Comparison of ENCODE assay signal across 7 cellular contexts in the genomic region with DNA sequence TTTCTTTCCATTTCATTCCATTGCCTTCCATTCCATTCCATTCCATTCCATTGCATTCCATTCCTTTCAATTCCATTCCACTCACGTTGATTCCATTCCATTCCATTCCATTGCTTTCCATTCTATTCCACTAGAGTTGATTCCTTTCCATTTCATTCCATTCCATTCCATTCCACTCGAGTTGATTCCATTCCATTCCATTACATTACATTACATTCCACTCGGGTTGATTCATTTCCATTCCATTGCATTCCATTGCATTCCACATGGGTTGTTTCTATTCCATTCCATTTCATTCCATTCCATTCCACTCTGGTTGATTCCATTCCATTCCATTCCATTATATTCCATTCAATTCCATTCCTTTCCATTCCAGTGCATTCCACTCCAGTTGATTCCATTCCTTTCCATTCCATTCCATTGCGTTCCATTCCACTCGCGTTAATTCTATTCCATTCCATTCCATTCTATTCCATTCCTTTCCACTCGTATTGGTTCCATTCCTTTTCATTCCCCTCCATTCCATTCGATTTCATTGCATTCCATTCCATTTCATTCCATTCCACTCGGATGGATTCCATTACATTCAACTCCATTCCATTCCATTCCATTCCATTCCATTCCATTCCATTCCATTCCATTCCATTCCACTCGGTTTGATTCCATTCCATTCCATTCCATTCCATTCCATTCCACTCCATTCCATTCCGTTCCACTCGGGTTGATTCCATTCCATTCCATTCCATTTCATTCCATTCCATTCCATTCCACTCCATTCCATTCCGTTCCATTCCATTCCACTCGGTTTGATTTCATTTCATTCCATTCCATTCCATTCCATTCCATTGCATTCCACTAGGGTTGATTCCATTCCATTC.
DNase-seq lines count a peak whose midpoint lies in the region; ATAC-seq and TF ChIP-seq lines count a peak whose summit lies in the region.
"Not testable (repeated sequence)": the region's sequence is repeated elsewhere in the genome, so short reads cannot be mapped to it uniquely, and the experiment has no call there.

No MANE protein-coding gene starts in this region.

- not testable (repeated sequence) for H3K9ac ChIP-seq in IMR-90 (ENCODE audit: low read depth, low read length)

- WGBS in IMR-90 (ENCODE audit: extremely low coverage in 2 of 2, insufficient read length in 1 of 2), 2 experiments = 43 to 99% methylated on average over 4 to 14 of the region's 14 CpGs
- 68% methylated on average over 14 of the region's 14 CpGs for WGBS in esophagus muscularis mucosa

- H2BK5ac ChIP-seq in IMR-90 (ENCODE audit: low read depth, low read length, poor library complexity, severe bottlenecking) = not testable (repeated sequence)

- ATAC-seq in GM18870 (IDR thresholded peaks at IDR 0.05; ENCODE audit: unreplicated experiment) (peak; percentile 40), GM21447 (IDR thresholded peaks at IDR 0.05; ENCODE audit: unreplicated experiment) (peak; percentile 45), HG02678 (IDR thresholded peaks at IDR 0.05; ENCODE audit: unreplicated experiment) (peak; percentile 42), HG03097 (IDR thresholded peaks at IDR 0.05; ENCODE audit: low FRiP score, unreplicated experiment) (peak; percentile 47), IMR-90 (ENCODE audit: low read depth) (peak; percentile 40), mucosa of descending colon (peak; percentile 58)

- not testable (repeated sequence) for TF ChIP-seq CTCF in IMR-90 (conservative IDR thresholded peaks at IDR 0.05; ENCODE audit: low read depth, low read length); esophagus muscularis mucosa (IDR thresholded peaks at IDR 0.05); mucosa of descending colon (IDR thresholded peaks at IDR 0.05)

- in situ Hi-C loops in IMR-90 (cut with MboI; ENCODE audit: low sequenced_read_pairs) = not testable (repeated sequence)

- not testable (repeated sequence) for H3K27me3 ChIP-seq in IMR-90 (ENCODE audit: control insufficient read depth, insufficient read depth, low read length); esophagus muscularis mucosa

- POLR2A ChIA-PET in IMR-90 (lab: Charles Lee; ENCODE audit: unreplicated experiment) = not testable (repeated sequence)

- not testable (repeated sequence) for H3K36me3 ChIP-seq in IMR-90 (ENCODE audit: control insufficient read depth, insufficient read depth, low read length); esophagus muscularis mucosa; mucosa of descending colon (ENCODE audit: low read depth)

- H2BK15ac ChIP-seq in IMR-90 (ENCODE audit: low read depth, low read length) = not testable (repeated sequence)

- not testable (repeated sequence) for H2AK5ac ChIP-seq in IMR-90 (ENCODE audit: low read depth, low read length)

- H4K5ac ChIP-seq in IMR-90 (ENCODE audit: low read depth, low read length) = not testable (repeated sequence)

- dilution Hi-C loops in IMR-90 (cut with HindIII; ENCODE audit: low sequenced_read_pairs, unreplicated experiment) = not testable (repeated sequence)

- not testable (repeated sequence) for H3K4me3 ChIP-seq in IMR-90 (ENCODE audit: insufficient read depth, low read depth, low read length); esophagus muscularis mucosa; mucosa of descending colon

- H3K56ac ChIP-seq in IMR-90 (ENCODE audit: extremely low read depth, insufficient read depth, low read length) = not testable (repeated sequence)

- not testable (repeated sequence) for H3K23ac ChIP-seq in IMR-90 (ENCODE audit: low read depth, low read length)

- H4K8ac ChIP-seq in IMR-90 (ENCODE audit: low read depth in 2 of 2, low read length in 2 of 2) = not testable (repeated sequence)

- CTCF ChIA-PET in IMR-90 (lab: Yijun Ruan, JAX) = not testable (repeated sequence)

- not testable (repeated sequence) for H3K18ac ChIP-seq in IMR-90 (ENCODE audit: low read depth, low read length)

- not testable (repeated sequence) for H3K27ac ChIP-seq in IMR-90 (ENCODE audit: insufficient read depth, low read length); esophagus muscularis mucosa (replicated peaks in 1 of 4)

- not testable (repeated sequence) for H2AK9ac ChIP-seq in IMR-90 (replicated peaks; ENCODE audit: low read depth, low read length, poor library complexity)

- H3K9me1 ChIP-seq in IMR-90 (ENCODE audit: insufficient read depth, low read length) = not testable (repeated sequence)

- TF ChIP-seq RAD21 in IMR-90 (IDR thresholded peaks at IDR 0.05; ENCODE audit: low read length) = not testable (repeated sequence)

- H3K14ac ChIP-seq in IMR-90 (replicated peaks; ENCODE audit: low read depth, low read length) = not testable (repeated sequence)

- H3K4me2 ChIP-seq in IMR-90 (ENCODE audit: low read depth, low read length) = not testable (repeated sequence)

- DNase-seq in IMR-90, mucosa of descending colon: not testable (repeated sequence)
- DNase-seq in esophagus muscularis mucosa (ENCODE audit: extremely low spot score) = peak; percentile 53

- H2BK20ac ChIP-seq in IMR-90 (ENCODE audit: low read depth, low read length) = not testable (repeated sequence)

- intact Hi-C loops in IMR-90 (cut with micrococcal nuclease); esophagus muscularis mucosa (cut with DNase I); mucosa of descending colon (cut with DNase I, micrococcal nuclease): not testable (repeated sequence)

- not testable (repeated sequence) for H3K79me1 ChIP-seq in IMR-90 (ENCODE audit: low read depth in 1 of 2, low read length in 2 of 2)

- not testable (repeated sequence) for H3K4ac ChIP-seq in IMR-90 (ENCODE audit: low read depth, low read length)

- BruUV-seq in IMR-90 (replicated peaks; lab: Mats Ljungman, UMichigan) = not testable (repeated sequence)

- not testable (repeated sequence) for H2AFZ ChIP-seq in IMR-90 (replicated peaks; ENCODE audit: low read length, poor library complexity)

- H3K4me1 ChIP-seq in IMR-90 (ENCODE audit: control insufficient read depth, insufficient read depth, low read length); esophagus muscularis mucosa; mucosa of descending colon (ENCODE audit: low read depth): not testable (repeated sequence)

- not testable (repeated sequence) for H2BK120ac ChIP-seq in IMR-90 (ENCODE audit: low read depth, low read length)

- H3K9me3 ChIP-seq in IMR-90 (ENCODE audit: control insufficient read depth, insufficient read depth, low read length) (peaks cover 35% of the 10 kb centered on the region), esophagus muscularis mucosa (peaks cover 0 to 15% (median 4%) of the 10 kb centered on the region in 4 donors)
- not testable (repeated sequence) for H3K9me3 ChIP-seq in mucosa of descending colon

- H4K20me1 ChIP-seq in IMR-90 (ENCODE audit: insufficient read depth, low read length) = not testable (repeated sequence)

- H4K91ac ChIP-seq in IMR-90 (ENCODE audit: insufficient read depth, low read depth, low read length) = not testable (repeated sequence)

- TF ChIP-seq EP300 in esophagus muscularis mucosa (IDR thresholded peaks at IDR 0.05) = not testable (repeated sequence)

- not testable (repeated sequence) for TF ChIP-seq POLR2A in IMR-90 (IDR thresholded peaks at IDR 0.05; ENCODE audit: low read depth, low read length); esophagus muscularis mucosa (IDR thresholded peaks at IDR 0.05; ENCODE audit: low read depth)
